Comparison of ENCODE assay signal across 8 cellular contexts in genomic region chr5:149141957-149142851, GRCh38. TPM values are rescaled to one million over a fixed set of nuclear protein-coding genes. Genes with fewer than 3 reads are reported as not detected.
DNase-seq lines count a peak whose midpoint lies in the region; ATAC-seq and FAIRE-seq lines count a peak whose summit lies in the region.

No MANE protein-coding gene starts in this region.

- FAIRE-seq in urothelium cell line (lab: Jason Lieb, UNC), result no peak

- H3K9me3 ChIP-seq in ectodermal cell (ENCODE audit: control insufficient read depth, low read length), result no peaks in the 10 kb centered on the region

- ATAC-seq in GM18520 (IDR thresholded peaks at IDR 0.05; ENCODE audit: unreplicated experiment), result no peak

- no peaks in the 10 kb centered on the region for H3K36me3 ChIP-seq in ectodermal cell (ENCODE audit: control insufficient read depth, insufficient read depth, low read length)

- H3K4me3 ChIP-seq in ectodermal cell (ENCODE audit: insufficient read depth, low read depth, low read length), result peak overlapping the region; percentile 61

- H3K4me1 ChIP-seq in ectodermal cell (ENCODE audit: control insufficient read depth, insufficient read depth, low read length), result no peaks in the 10 kb centered on the region

- WGBS in ectodermal cell, 2 experiments, result 73% methylated on average over 20 of the region's 20 CpGs

- DNase-seq in ELF-1 (ENCODE audit: low read depth, low spot score), result peak; percentile 55
- peak; percentile 29 for DNase-seq in NCI-H510A (lab: John Stamatoyannopoulos, UW)
- DNase-seq in midbrain (lab: John Stamatoyannopoulos, UW), result peak; percentile 23
- peak; percentile 32 for DNase-seq in urothelium cell line (ENCODE audit: low spot score)
- DNase-seq in NK-92 treated with Interleukin-12 subunit alpha and Interleukin-12 subunit beta, amount 100 ng/mL, for 24 hours (lab: John Stamatoyannopoulos, UW), result no peak
- DNase-seq in germinal center (ENCODE audit: low spot score), result no peak

- peaks cover 25% of the 10 kb centered on the region for H3K27me3 ChIP-seq in ectodermal cell (ENCODE audit: control insufficient read depth, insufficient read depth, low read length, poor library complexity, severe bottlenecking)

- H3K27ac ChIP-seq in ectodermal cell (ENCODE audit: insufficient read depth, low read depth, low read length, poor library complexity, severe bottlenecking), result no peak overlapping the region

RNA-seq across cellular contexts. Expression of gene ABLIM3, which starts 0.9 kb away (rescaled TPM):
- polyA plus RNA-seq in ectodermal cell (2013, experiment 1 of 4), result 0.52 TPM
- 0.27 TPM for polyA plus RNA-seq in ectodermal cell (2013, experiment 2 of 4)
- 0.48 TPM for polyA plus RNA-seq in ectodermal cell (2013, experiment 3 of 4)
- polyA plus RNA-seq in ectodermal cell (2013, experiment 4 of 4), result 0.24 TPM

Comparison
In these comparisons a context has a peak if more than half of its experiments do, and no peak if none do; other contexts are left out.
1. DNase-seq: peak in ELF-1 (single experiment), NCI-H510A (single experiment), midbrain (single experiment) and urothelium cell line (single experiment); none in NK-92 treated with Interleukin-12 subunit alpha and Interleukin-12 subunit beta, amount 100 ng/mL, for 24 hours (single experiment) and germinal center (single experiment).